ENCODE assay signal across 1 cellular context in genomic region chr11:16982809-16983208, GRCh38.
TF ChIP-seq lines count a peak whose summit lies in the region.

No MANE protein-coding gene starts in this region.

TF ChIP-seq in H1, 55 proteins besides CTCF, POLR2A, EP300 and RAD21:
- no peak for TF ChIP-seq CTBP2 (IDR thresholded peaks at IDR 0.05; ENCODE audit: borderline replicate concordance, insufficient read depth, insufficient read length, low read length)
- TF ChIP-seq TAF1 (IDR thresholded peaks at IDR 0.05; ENCODE audit: low read depth, low read length) = no peak
- no peak for TF ChIP-seq FOSL1 (IDR thresholded peaks at IDR 0.05; ENCODE audit: insufficient read depth, low read depth, low read length)
- no peak for TF ChIP-seq MAX (IDR thresholded peaks at IDR 0.05)
